In the genomic region with DNA sequence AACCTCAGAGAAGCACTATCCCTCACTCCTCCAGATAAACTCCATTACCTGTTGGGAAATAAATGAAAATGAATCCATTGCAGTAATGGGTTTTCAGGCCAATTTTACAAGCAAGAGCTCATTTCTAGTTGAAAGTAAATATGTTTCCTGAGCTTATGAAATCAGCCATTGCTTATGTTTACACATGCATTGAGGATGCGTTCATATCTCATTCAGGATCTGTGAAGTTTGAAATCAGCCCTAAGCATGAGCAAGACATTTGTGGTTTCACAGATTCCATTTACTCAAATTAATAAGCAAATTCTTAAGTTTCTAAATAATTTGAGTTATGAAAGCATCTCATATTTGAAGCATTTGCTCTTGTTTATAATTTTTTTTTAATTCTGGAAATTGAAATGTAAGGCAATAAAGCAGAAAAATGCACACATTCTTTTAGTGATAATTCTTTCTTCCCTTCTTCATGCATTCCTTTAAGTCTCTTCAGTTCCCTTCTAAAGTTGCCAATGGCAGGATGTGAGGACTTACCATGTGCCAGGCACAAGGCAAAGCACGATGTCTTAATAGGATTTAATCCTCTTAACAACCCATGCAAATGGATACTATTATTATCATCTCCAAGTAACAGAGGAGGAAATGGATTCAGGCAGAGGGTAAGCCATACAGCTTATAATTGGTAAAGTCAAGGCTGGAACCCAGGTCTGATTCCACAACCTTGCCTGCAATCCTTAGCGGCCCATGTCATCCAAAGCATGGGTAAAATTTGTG, we compare ENCODE assay signal across 1 cellular context.
TF ChIP-seq lines count a peak whose summit lies in the region.

No MANE protein-coding gene starts in this region.

TF ChIP-seq in H1, 55 proteins besides CTCF, POLR2A, EP300 and RAD21:
- TF ChIP-seq, protein P1, sequence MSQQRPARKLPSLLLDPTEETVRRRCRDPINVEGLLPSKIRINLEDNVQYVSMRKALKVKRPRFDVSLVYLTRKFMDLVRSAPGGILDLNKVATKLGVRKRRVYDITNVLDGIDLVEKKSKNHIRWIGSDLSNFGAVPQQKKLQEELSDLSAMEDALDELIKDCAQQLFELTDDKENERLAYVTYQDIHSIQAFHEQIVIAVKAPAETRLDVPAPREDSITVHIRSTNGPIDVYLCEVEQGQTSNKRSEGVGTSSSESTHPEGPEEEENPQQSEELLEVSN (IDR thresholded peaks at IDR 0.05): 0 out of 2 replicates have a peak, but pooled peaks have one; percentile 21
- TF ChIP-seq HDAC6 (IDR thresholded peaks at IDR 0.05; ENCODE audit: low read depth, low read length): no peak
- TF ChIP-seq, protein P2, sequence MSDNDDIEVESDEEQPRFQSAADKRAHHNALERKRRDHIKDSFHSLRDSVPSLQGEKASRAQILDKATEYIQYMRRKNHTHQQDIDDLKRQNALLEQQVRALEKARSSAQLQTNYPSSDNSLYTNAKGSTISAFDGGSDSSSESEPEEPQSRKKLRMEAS (IDR thresholded peaks at IDR 0.05): peak; percentile 31; the same call in 1 of the 2 replicates
TF ChIP-seq in H1: peak in this region for 2.
